In genomic region chr2:27354597-27354927, GRCh38 we compare ENCODE assay signal across 16 cellular contexts. TPM values are rescaled to one million over a fixed set of nuclear protein-coding genes. Genes with fewer than 3 reads are reported as not detected.
DNase-seq lines count a peak whose midpoint lies in the region; ATAC-seq, FAIRE-seq and TF ChIP-seq lines count a peak whose summit lies in the region.
"Had no signal": no experiment of that assay in that cellular context is flagged by ENCODE, and none has a peak within 500 bp of the region (broad histone marks: within the 10 kb centered on the region; RNA-seq: fewer than 3 reads in every experiment).

No MANE protein-coding gene starts in this region.

- H3K27ac ChIP-seq in A549, result no peak overlapping the region
- peak overlapping the region; percentile 34 for H3K27ac ChIP-seq in CD8-positive, alpha-beta memory T cell (ENCODE audit: low read depth, low read length)
- peak overlapping the region; percentile 94 for H3K27ac ChIP-seq in WERI-Rb-1

- WGBS in A549 (ENCODE audit: missing lambda C conversion rate), result 89% methylated on average over 7 of the region's 7 CpGs

- H3K27ac Mint-ChIP-seq in CD8-positive, alpha-beta memory T cell, result peak overlapping the region in 4 of 8 donors; percentile 15 to 98 (median 73)
- peak overlapping the region in 2 of 6 donors; percentile 45 to 63 for H3K27ac Mint-ChIP-seq in naive B cell
- peak overlapping the region in 1 of 2 donors; percentile 26 for H3K27ac Mint-ChIP-seq in effector memory CD8-positive, alpha-beta T cell

- peak overlapping the region in 6 of 7 donors; percentile 27 to 100 (median 62) for H3K4me3 Mint-ChIP-seq in CD8-positive, alpha-beta memory T cell
- H3K4me3 Mint-ChIP-seq in naive B cell, result peak overlapping the region in 5 of 8 donors; percentile 20 to 90 (median 37)
- H3K4me3 Mint-ChIP-seq in effector memory CD8-positive, alpha-beta T cell, result peak overlapping the region in 1 of 2 donors; percentile 33

- H3K36me3 Mint-ChIP-seq in CD8-positive, alpha-beta memory T cell, result peaks cover 0 to 32% (median 3%) of the 10 kb centered on the region in 3 donors
- H3K36me3 Mint-ChIP-seq in naive B cell, result peaks cover 5 to 9% of the 10 kb centered on the region in 2 donors
- H3K36me3 Mint-ChIP-seq in effector memory CD8-positive, alpha-beta T cell (ENCODE audit: insufficient read depth), result peaks cover 18% of the 10 kb centered on the region

- TF ChIP-seq CTCF in A549 (IDR thresholded peaks at IDR 0.05) (no peak), WERI-Rb-1 (IDR thresholded peaks at IDR 0.05; ENCODE audit: low read depth, low read length) (no peak)

- H3K27me3 Mint-ChIP-seq in CD8-positive, alpha-beta memory T cell, result peaks cover 0 to 1% of the 10 kb centered on the region in 2 donors
- no peaks in the 10 kb centered on the region for H3K27me3 Mint-ChIP-seq in naive B cell
- no peaks in the 10 kb centered on the region for H3K27me3 Mint-ChIP-seq in effector memory CD8-positive, alpha-beta T cell

- TF ChIP-seq POLR2A in A549 (IDR thresholded peaks at IDR 0.05; ENCODE audit: low read length), result no peak

- no peak for TF ChIP-seq EP300 in A549 (IDR thresholded peaks at IDR 0.05)

- CTCF ChIA-PET in A549 (lab: Yijun Ruan, JAX), result interaction anchor here (1.1 to 3.3 kb wide), 5 partner anchors 10 to 75 kb away, joined by 3 to 16 read pairs (median 5); partner anchors contain the start of gene EIF2B4
- CTCF ChIA-PET in CD8-positive, alpha-beta memory T cell (lab: Charles Lee), result interaction anchor here (2.4 kb wide), 1 partner anchor 15 kb away, joined by 6 read pairs; no protein-coding TSS in a partner anchor

- H3K9me3 Mint-ChIP-seq in CD8-positive, alpha-beta memory T cell, result no peaks in the 10 kb centered on the region
- no peaks in the 10 kb centered on the region for H3K9me3 Mint-ChIP-seq in naive B cell
- no peaks in the 10 kb centered on the region for H3K9me3 Mint-ChIP-seq in effector memory CD8-positive, alpha-beta T cell

- H3K36me3 ChIP-seq in CD8-positive, alpha-beta memory T cell (ENCODE audit: insufficient read depth, low read length), result no peaks in the 10 kb centered on the region
- peaks cover 24% of the 10 kb centered on the region for H3K36me3 ChIP-seq in WERI-Rb-1

- TF ChIP-seq RAD21 in A549 (conservative IDR thresholded peaks at IDR 0.05 in 1 of 2, IDR thresholded peaks at IDR 0.05 in 1 of 2), result no peak

- no peaks in the 10 kb centered on the region for H3K27me3 ChIP-seq in CD8-positive, alpha-beta memory T cell (ENCODE audit: insufficient read depth, low read length, poor library complexity, severe bottlenecking)
- H3K27me3 ChIP-seq in WERI-Rb-1 (ENCODE audit: insufficient read depth, low read depth, severe bottlenecking), result no peaks in the 10 kb centered on the region

- no peak overlapping the region for H3K4me3 ChIP-seq in A549
- H3K4me3 ChIP-seq in CD8-positive, alpha-beta memory T cell (ENCODE audit: low read length), result no peak overlapping the region
- no peak overlapping the region for H3K4me3 ChIP-seq in WERI-Rb-1 (ENCODE audit: low read depth, low read length)
- H3K4me3 ChIP-seq: mucosa of descending colon had no signal

- peak overlapping the region; percentile 77 for H3K4me2 ChIP-seq in A549

- POLR2A ChIA-PET in A549 (lab: Yijun Ruan, JAX), result interaction anchor here (0.9 kb wide), 1 partner anchor 15 kb away, joined by 4 read pairs; no protein-coding TSS in a partner anchor
- POLR2A ChIA-PET in CD8-positive, alpha-beta memory T cell (lab: Charles Lee), result interaction anchor here (0.6 to 1.7 kb wide), 2 partner anchors 11 to 15 kb away, joined by 5 read pairs; partner anchors contain the start of gene EIF2B4

- DNase-seq in A549 (ENCODE audit: low read depth in 1 of 2, low spot score in 1 of 2) (no peak), WERI-Rb-1 (no peak), naive B cell (no peak), NCI-H2107 treated with DMSO at 0.1 percent for 48 hours (lab: John Stamatoyannopoulos, UW; ENCODE audit: unreplicated experiment) (no peak), urothelium cell line (ENCODE audit: low spot score) (no peak), dedifferentiated amniotic fluid mesenchymal stem cell (ENCODE audit: extremely low spot score) (no peak)
- no peak for DNase-seq in CD8-positive, alpha-beta memory T cell
- DNase-seq in effector memory CD8-positive, alpha-beta T cell, result no peak
- DNase-seq: amygdala; mucosa of descending colon; retina; stimulated activated CD4-positive, alpha-beta T cell treated with anti-CD3 and anti-CD28 coated beads, Interleukin-4, amount 100 ng/mL, for 24 hours; stimulated activated naive CD4-positive, alpha-beta T cell treated with Interleukin-2 at 50 U/mL for 16 hours had no signal

- H3K9me3 ChIP-seq in A549, result no peaks in the 10 kb centered on the region
- H3K9me3 ChIP-seq in CD8-positive, alpha-beta memory T cell (ENCODE audit: low read length), result no peaks in the 10 kb centered on the region
- H3K9me3 ChIP-seq in WERI-Rb-1 (ENCODE audit: severe bottlenecking), result no peaks in the 10 kb centered on the region
- H3K9me3 ChIP-seq: mucosa of descending colon had no signal

- ATAC-seq in A549 (no peak), naive B cell (ENCODE audit: low read depth in 2 of 2) (no peak)
- no peak for ATAC-seq in effector memory CD8-positive, alpha-beta T cell (replicated peaks)
- ATAC-seq: mucosa of descending colon had no signal

- FAIRE-seq in A549 (lab: Jason Lieb, UNC) (no peak), urothelium cell line (lab: Jason Lieb, UNC) (no peak)
- FAIRE-seq: G401.6, GM18507, H1 had no signal

- H3K4me1 Mint-ChIP-seq in CD8-positive, alpha-beta memory T cell, result peaks cover 53 to 77% (median 69%) of the 10 kb centered on the region in 3 donors
- peaks cover 41 to 71% (median 56%) of the 10 kb centered on the region in 3 donors for H3K4me1 Mint-ChIP-seq in naive B cell
- peaks cover 33 to 59% of the 10 kb centered on the region in 2 donors for H3K4me1 Mint-ChIP-seq in effector memory CD8-positive, alpha-beta T cell (ENCODE audit: low read depth in 2 of 2)

- peaks cover 28% of the 10 kb centered on the region for H3K4me1 ChIP-seq in A549
- peaks cover 36% of the 10 kb centered on the region for H3K4me1 ChIP-seq in CD8-positive, alpha-beta memory T cell (ENCODE audit: insufficient read depth, low read length)

TF ChIP-seq in A549, 52 proteins besides CTCF, POLR2A, EP300 and RAD21 (continues in another document):
- TF ChIP-seq ESRRA (IDR thresholded peaks at IDR 0.05; ENCODE audit: borderline replicate concordance, low read length) (no peak), RFX5 (IDR thresholded peaks at IDR 0.05) (no peak), KDM5A (IDR thresholded peaks at IDR 0.05) (no peak), CEBPB (IDR thresholded peaks at IDR 0.05) (no peak), ZFP36 (IDR thresholded peaks at IDR 0.05; ENCODE audit: borderline replicate concordance, partially characterized antibody) (no peak), MAZ (IDR thresholded peaks at IDR 0.05; ENCODE audit: borderline replicate concordance, low read depth, low read length) (no peak), SMC3 (IDR thresholded peaks at IDR 0.05) (no peak), HOXB13 (CRISPR knock-in tag; IDR thresholded peaks at IDR 0.05; ENCODE audit: low read depth) (no peak)

RNA-seq across cellular contexts. Expression of gene GTF3C2, which starts 2.0 kb away (rescaled TPM):
- polyA plus RNA-seq in A549 (2011; rRNA removed) (101 and 130 TPM in 2 replicates), A549 (2017; fragmentation: RNase III; extraction: RNeasy Plus Mini Kit Qiagen cat#74134 plus additional on column Dnase treatment) (69.2 to 78.2 TPM (median 75.4 TPM) in 3 replicates), naive B cell (ENCODE audit: low read depth in 6 of 6) (10 to 100 TPM; 31.8 to 50.6 (median 39.9) TPM)
- polyA plus RNA-seq in A549 (2012; cell fraction: cytosol; rRNA removed), result 77.7 and 97.8 TPM in 2 replicates
- polyA plus RNA-seq in A549 (2012; cell fraction: nucleus; rRNA removed), result 154 and 161 TPM in 2 replicates
- 100 and 126 TPM in 2 replicates for polyA minus RNA-seq in A549 (2011; rRNA and poly(A)+ RNA removed)
- total RNA-seq in CD8-positive, alpha-beta memory T cell, result 10 to 100 TPM; 76.7 to 81.7 TPM
- polyA plus RNA-seq in CD8-positive, alpha-beta memory T cell, result 43.5 TPM

RNA-seq across cellular contexts. Expression of gene EIF2B4, which starts 15.6 kb away (rescaled TPM):
- polyA plus RNA-seq in A549 (2011; rRNA removed) (62.8 and 90.3 TPM in 2 replicates), A549 (2017; fragmentation: RNase III; extraction: RNeasy Plus Mini Kit Qiagen cat#74134 plus additional on column Dnase treatment) (73.5 to 75.8 TPM (median 74.5 TPM) in 3 replicates), naive B cell (ENCODE audit: low read depth in 6 of 6) (10 to 100 TPM; 16.3 to 38.9 (median 30.3) TPM)
- polyA plus RNA-seq in A549 (2012; cell fraction: cytosol; rRNA removed), result 55.2 and 60.3 TPM in 2 replicates
- 84.3 and 131 TPM in 2 replicates for polyA plus RNA-seq in A549 (2012; cell fraction: nucleus; rRNA removed)
- 72.8 and 84.0 TPM in 2 replicates for polyA minus RNA-seq in A549 (2011; rRNA and poly(A)+ RNA removed)
- 10 to 100 TPM; 46.6 to 47.1 TPM for total RNA-seq in CD8-positive, alpha-beta memory T cell
- 32.7 TPM for polyA plus RNA-seq in CD8-positive, alpha-beta memory T cell

RNA-seq across cellular contexts. Expression of gene SNX17, which starts 15.9 kb away (rescaled TPM):
- polyA plus RNA-seq in A549 (2011; rRNA removed), result 141 and 158 TPM in 2 replicates
- 137 and 149 TPM in 2 replicates for polyA plus RNA-seq in A549 (2012; cell fraction: cytosol; rRNA removed)
- polyA plus RNA-seq in A549 (2012; cell fraction: nucleus; rRNA removed), result 150 and 155 TPM in 2 replicates
- 150 to 166 TPM (median 154 TPM) in 3 replicates for polyA plus RNA-seq in A549 (2017; fragmentation: RNase III; extraction: RNeasy Plus Mini Kit Qiagen cat#74134 plus additional on column Dnase treatment)
- polyA minus RNA-seq in A549 (2011; rRNA and poly(A)+ RNA removed), result 117 and 132 TPM in 2 replicates
- total RNA-seq in CD8-positive, alpha-beta memory T cell, result 100 to 1,000 TPM; 122 to 130 TPM
- 211 TPM for polyA plus RNA-seq in CD8-positive, alpha-beta memory T cell
- polyA plus RNA-seq in naive B cell (ENCODE audit: low read depth in 6 of 6), result 100 to 1,000 TPM; 216 to 307 (median 256) TPM

RNA-seq across cellular contexts. Expression of gene ZNF513, which starts 26.0 kb away (rescaled TPM):
- polyA plus RNA-seq in A549 (2011; rRNA removed) (9.9 and 10.8 TPM in 2 replicates), A549 (2017; fragmentation: RNase III; extraction: RNeasy Plus Mini Kit Qiagen cat#74134 plus additional on column Dnase treatment) (13.1 to 22.7 TPM (median 22.1 TPM) in 3 replicates), naive B cell (ENCODE audit: low read depth in 6 of 6) (1 to 10 TPM in 5 of 6 donors, not detected in 1; 2.2 to 6.5 (median 3.7) TPM)
- polyA plus RNA-seq in A549 (2012; cell fraction: cytosol; rRNA removed), result 17.4 and 22.5 TPM in 2 replicates
- 45.0 and 49.8 TPM in 2 replicates for polyA plus RNA-seq in A549 (2012; cell fraction: nucleus; rRNA removed)
- 12.3 and 13.8 TPM in 2 replicates for polyA minus RNA-seq in A549 (2011; rRNA and poly(A)+ RNA removed)
- 1 to 10 TPM; 9.2 to 9.9 TPM for total RNA-seq in CD8-positive, alpha-beta memory T cell
- 4.7 TPM for polyA plus RNA-seq in CD8-positive, alpha-beta memory T cell

RNA-seq across cellular contexts. Expression of gene MPV17, which starts 31.7 kb away (rescaled TPM):
- polyA plus RNA-seq in A549 (2011; rRNA removed) (130 and 157 TPM in 2 replicates), A549 (2017; fragmentation: RNase III; extraction: RNeasy Plus Mini Kit Qiagen cat#74134 plus additional on column Dnase treatment) (61.4 to 70.5 TPM (median 67.7 TPM) in 3 replicates), naive B cell (ENCODE audit: low read depth in 6 of 6) (100 to 1,000 TPM; 133 to 234 (median 151) TPM)
- polyA plus RNA-seq in A549 (2012; cell fraction: cytosol; rRNA removed), result 133 and 139 TPM in 2 replicates
- polyA plus RNA-seq in A549 (2012; cell fraction: nucleus; rRNA removed), result 126 and 187 TPM in 2 replicates
- polyA minus RNA-seq in A549 (2011; rRNA and poly(A)+ RNA removed), result 164 and 218 TPM in 2 replicates
- 10 to 100 TPM; 85.9 to 86.4 TPM for total RNA-seq in CD8-positive, alpha-beta memory T cell
- 118 TPM for polyA plus RNA-seq in CD8-positive, alpha-beta memory T cell

Comparison
In these comparisons a context has a peak if more than half of its experiments do, and no peak if none do; other contexts are left out.
1. H3K27ac ChIP-seq: peak in CD8-positive, alpha-beta memory T cell (single experiment) and WERI-Rb-1 (single experiment); none in A549 (0 of 2).